Comparison of ENCODE assay signal across 8 cellular contexts in the genomic region with DNA sequence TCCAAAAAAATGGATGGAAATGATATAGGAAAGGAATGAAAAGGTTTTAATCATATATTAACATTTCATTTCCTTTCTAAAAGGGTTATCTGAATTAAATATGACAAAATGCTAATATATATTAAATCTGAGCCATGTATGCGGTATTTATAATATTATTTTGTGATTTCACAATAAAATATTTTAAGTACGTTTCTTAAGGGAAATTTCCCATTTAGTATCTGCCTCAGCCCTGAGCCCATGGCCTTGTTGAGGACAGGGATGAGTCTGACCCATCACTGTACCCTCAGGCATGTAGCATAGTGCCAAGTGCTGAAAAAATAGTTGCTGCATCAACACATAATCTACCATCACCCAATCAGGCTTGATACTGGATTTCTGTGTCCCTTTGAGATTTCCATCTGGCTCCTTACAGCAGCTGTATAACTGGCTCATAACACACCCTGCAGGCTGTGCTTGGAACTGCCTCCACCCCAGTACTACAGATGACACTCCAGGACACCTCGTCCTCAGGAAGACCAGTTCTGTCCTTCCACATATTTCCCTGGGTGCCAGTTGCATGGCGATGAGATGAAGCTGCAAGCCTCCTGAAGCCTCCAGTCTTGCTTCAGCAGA. TPM values are rescaled to one million over a fixed set of nuclear protein-coding genes. Genes with fewer than 3 reads are reported as not detected.
DNase-seq lines count a peak whose midpoint lies in the region; ATAC-seq and TF ChIP-seq lines count a peak whose summit lies in the region.

No MANE protein-coding gene starts in this region.

- no peak overlapping the region for H2BK5ac ChIP-seq in trophoblast cell (ENCODE audit: low read depth, low read length, poor library complexity)

- H3K36me3 ChIP-seq in body of pancreas (replicated peaks in 1 of 2; ENCODE audit: insufficient read depth in 1 of 2, low read depth in 2 of 2) (peaks cover 0 to 11% of the 10 kb centered on the region in 2 donors), trophoblast cell (ENCODE audit: control insufficient read depth in 1 of 2, insufficient read depth in 2 of 2, low read length in 2 of 2) (no peaks in the 10 kb centered on the region)

- no peak overlapping the region for H2AK5ac ChIP-seq in trophoblast cell (ENCODE audit: low read length)

- H2AFZ ChIP-seq in trophoblast cell (ENCODE audit: insufficient read depth, low read length, poor library complexity) = no peak overlapping the region

- DNase-seq in D341Med (ENCODE audit: low spot score) (peak; percentile 69), body of pancreas (peak in 3 of 4 donors; percentile 11 to 32 (median 21)), trophoblast cell (peak; percentile 38 to 52), OCI-M2 (lab: John Stamatoyannopoulos, UW; ENCODE audit: unreplicated experiment) (no peak), NCI-H146 (lab: John Stamatoyannopoulos, UW) (no peak)
- no peak for DNase-seq in effector CD4-positive, alpha-beta T cell

- TF ChIP-seq POLR2A in body of pancreas (IDR thresholded peaks at IDR 0.05) = no peak

- H2BK12ac ChIP-seq in trophoblast cell (ENCODE audit: low read length) = no peak overlapping the region

- H3K79me2 ChIP-seq in trophoblast cell (ENCODE audit: control insufficient read depth, insufficient read depth, low read length, poor library complexity) = no peaks in the 10 kb centered on the region

- H3K18ac ChIP-seq in trophoblast cell (ENCODE audit: low read length) = no peak overlapping the region

- H3K9me3 ChIP-seq in body of pancreas (no peaks in the 10 kb centered on the region), trophoblast cell (ENCODE audit: insufficient read depth, low read depth, low read length) (no peaks in the 10 kb centered on the region)

- H3K4ac ChIP-seq in trophoblast cell (ENCODE audit: low read depth, low read length) = no peak overlapping the region

- H4K91ac ChIP-seq in trophoblast cell (ENCODE audit: low read depth, low read length) = no peak overlapping the region

- 82 to 93% methylated on average over 4 of the region's 4 CpGs for WGBS in body of pancreas, 2 donors
- WGBS in trophoblast cell (ENCODE audit: extremely low coverage, insufficient coverage, insufficient read length) = no CpG with 5 or more reads among the region's 4 CpGs

- intact Hi-C loops in body of pancreas (cut with DNase I) = no loop called here

- H3K27ac ChIP-seq in body of pancreas (no peak overlapping the region), trophoblast cell (ENCODE audit: low read depth, low read length) (no peak overlapping the region)

- no peak overlapping the region for H4K8ac ChIP-seq in trophoblast cell (ENCODE audit: low read depth, low read length)

- ATAC-seq in GM19351 (IDR thresholded peaks at IDR 0.05; ENCODE audit: unreplicated experiment) = peak; percentile 88
- ATAC-seq in body of pancreas = no peak

- H3K4me2 ChIP-seq in trophoblast cell (ENCODE audit: low read length) = no peak overlapping the region

- H4K12ac ChIP-seq in trophoblast cell (ENCODE audit: low read depth, low read length) = no peak overlapping the region

- TF ChIP-seq CTCF in LNCAP (IDR thresholded peaks at IDR 0.05) = peak; percentile 38; the same call in 1 of the 2 replicates
- TF ChIP-seq CTCF in body of pancreas (IDR thresholded peaks at IDR 0.05) = peak in 6 of 7 experiments; percentile 16 to 40 (median 28)

- no peak overlapping the region for H3K23ac ChIP-seq in trophoblast cell (ENCODE audit: low read length)

- no peak overlapping the region for H3K14ac ChIP-seq in trophoblast cell (ENCODE audit: low read length)

- H3K4me1 ChIP-seq in body of pancreas (no peaks in the 10 kb centered on the region), trophoblast cell (ENCODE audit: control insufficient read depth in 1 of 2, insufficient read depth in 2 of 2, low read length in 2 of 2) (no peaks in the 10 kb centered on the region)

- H2BK120ac ChIP-seq in trophoblast cell (ENCODE audit: insufficient read depth, low read length, poor library complexity) = no peak overlapping the region

- H3K9ac ChIP-seq in trophoblast cell (ENCODE audit: low read length) = no peak overlapping the region

- H3K27me3 ChIP-seq in body of pancreas (no peaks in the 10 kb centered on the region), trophoblast cell (ENCODE audit: insufficient read depth, low read length) (no peaks in the 10 kb centered on the region)

- no peak overlapping the region for H3K4me3 ChIP-seq in body of pancreas
- no peak overlapping the region for H3K4me3 ChIP-seq in trophoblast cell (ENCODE audit: low read depth, low read length)

- no peaks in the 10 kb centered on the region for H3K79me1 ChIP-seq in trophoblast cell (ENCODE audit: low read length)

RNA-seq across cellular contexts. Expression of gene ASAH2, which starts 59.4 kb away (rescaled TPM):
- 1 to 10 TPM in 1 of 2 donors, under 1 TPM in 1; 0.33 to 1.0 TPM for total RNA-seq in body of pancreas
- 2.1 and 2.8 TPM in 2 replicates for polyA plus RNA-seq in trophoblast cell (2013)

Comparison
In these comparisons a context has a peak if more than half of its experiments do, and no peak if none do; other contexts are left out.
1. DNase-seq: peak in D341Med (single experiment), body of pancreas (3 of 4) and trophoblast cell (2 of 2); none in OCI-M2 (single experiment), effector CD4-positive, alpha-beta T cell (single experiment) and NCI-H146 (single experiment).